Comparison of ENCODE assay signal across 7 cellular contexts in the genomic region with DNA sequence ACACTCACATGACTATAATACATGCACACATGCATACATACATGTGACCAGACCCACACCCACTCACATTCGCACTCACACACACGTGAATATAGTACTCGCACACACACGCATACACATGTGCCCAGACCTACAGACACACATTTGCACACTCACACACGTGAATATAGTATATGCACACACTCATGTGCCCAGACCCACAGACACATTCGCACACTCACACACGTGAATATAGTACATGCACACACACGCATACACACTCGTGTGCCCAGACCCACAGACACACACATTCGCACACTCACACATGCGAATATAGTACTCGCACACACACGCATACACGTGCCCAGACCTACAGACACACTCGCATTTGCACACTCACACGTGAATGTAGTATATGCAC.
DNase-seq lines count a peak whose midpoint lies in the region; ATAC-seq, FAIRE-seq and TF ChIP-seq lines count a peak whose summit lies in the region.
"Not testable (repeated sequence)": the region's sequence is repeated elsewhere in the genome, so short reads cannot be mapped to it uniquely, and the experiment has no call there.

No MANE protein-coding gene starts in this region.

- H3K27ac ChIP-seq in brain microvascular endothelial cell = not testable (repeated sequence)
- peak overlapping the region; percentile 58 for H3K27ac ChIP-seq in rectal smooth muscle tissue (ENCODE audit: low read depth, low read length)

- H3K4me3 Mint-ChIP-seq in activated naive CD4-positive, alpha-beta T cell treated with anti-CD3 and anti-CD28 coated beads, Interleukin-2, amount 10 ng/mL, durations not matched to agents 7 days and 5 days; memory B cell: not testable (repeated sequence)

- peak; percentile 92 for FAIRE-seq in HTR-8/SVneo (lab: Jason Lieb, UNC)

- H3K4me1 ChIP-seq in rectal smooth muscle tissue (ENCODE audit: control insufficient read depth, insufficient read depth, low read length) = not testable (repeated sequence)

- in situ Hi-C loops in brain microvascular endothelial cell (cut with HindIII; ENCODE audit: low pct_ligation_motif_present, low sequenced_read_pairs) = not testable (repeated sequence)

- H3K36me3 Mint-ChIP-seq in activated naive CD4-positive, alpha-beta T cell treated with anti-CD3 and anti-CD28 coated beads, Interleukin-2, amount 10 ng/mL, durations not matched to agents 7 days and 5 days = peaks cover 18% of the 10 kb centered on the region
- peaks cover 19% of the 10 kb centered on the region for H3K36me3 Mint-ChIP-seq in memory B cell

- not testable (repeated sequence) for ATAC-seq in memory B cell (ENCODE audit: low read depth)

- H3K9ac ChIP-seq in rectal smooth muscle tissue (ENCODE audit: low read length) = not testable (repeated sequence)

- H3K9me3 Mint-ChIP-seq in activated naive CD4-positive, alpha-beta T cell treated with anti-CD3 and anti-CD28 coated beads, Interleukin-2, amount 10 ng/mL, durations not matched to agents 7 days and 5 days = peaks cover 22% of the 10 kb centered on the region
- not testable (repeated sequence) for H3K9me3 Mint-ChIP-seq in memory B cell

- not testable (repeated sequence) for TF ChIP-seq CTCF in BJ (IDR thresholded peaks at IDR 0.05; ENCODE audit: insufficient read depth, low read depth, low read length); brain microvascular endothelial cell (IDR thresholded peaks at IDR 0.05; ENCODE audit: low read depth, low read length, missing control alignments); fibroblast of mammary gland (conservative IDR thresholded peaks at IDR 0.05; ENCODE audit: control insufficient read depth, insufficient read depth, low read depth, low read length)

- H3K27ac Mint-ChIP-seq in activated naive CD4-positive, alpha-beta T cell treated with anti-CD3 and anti-CD28 coated beads, Interleukin-2, amount 10 ng/mL, durations not matched to agents 7 days and 5 days = peak overlapping the region; percentile 34
- peak overlapping the region; percentile 36 for H3K27ac Mint-ChIP-seq in memory B cell

- H3K4me3 ChIP-seq in BJ (ENCODE audit: low read depth, low read length) (peak overlapping the region; percentile 24), brain microvascular endothelial cell (ENCODE audit: low read depth, low read length) (peak overlapping the region; percentile 59), fibroblast of mammary gland (ENCODE audit: control insufficient read depth, low read depth, low read length) (peak overlapping the region; percentile 45)
- not testable (repeated sequence) for H3K4me3 ChIP-seq in rectal smooth muscle tissue (ENCODE audit: low read length)

- POLR2A ChIA-PET in BJ (lab: Charles Lee) = not testable (repeated sequence)

- not testable (repeated sequence) for DNase-seq in BJ (ENCODE audit: low read depth); HTR-8/SVneo (ENCODE audit: insufficient read length, low spot score); activated naive CD4-positive, alpha-beta T cell treated with anti-CD3 and anti-CD28 coated beads, Interleukin-2, amount 10 ng/mL, durations not matched to agents 7 days and 5 days; brain microvascular endothelial cell; fibroblast of mammary gland (ENCODE audit: low read depth); memory B cell (ENCODE audit: low spot score in 2 of 2)

- not testable (repeated sequence) for H3K36me3 ChIP-seq in BJ (ENCODE audit: control insufficient read depth, insufficient read depth, low read length); rectal smooth muscle tissue (ENCODE audit: control insufficient read depth, insufficient read depth, low read length)
- peaks cover 11% of the 10 kb centered on the region for H3K36me3 ChIP-seq in brain microvascular endothelial cell (replicated peaks)

- CTCF ChIA-PET in BJ (lab: Yijun Ruan, JAX); activated naive CD4-positive, alpha-beta T cell treated with anti-CD3 and anti-CD28 coated beads, Interleukin-2, amount 10 ng/mL, durations not matched to agents 7 days and 5 days (lab: Charles Lee): not testable (repeated sequence)

- H3K27me3 ChIP-seq in BJ (ENCODE audit: control insufficient read depth, insufficient read depth, low read length); brain microvascular endothelial cell (replicated peaks); rectal smooth muscle tissue (ENCODE audit: control insufficient read depth, insufficient read depth, low read length): not testable (repeated sequence)

- H3K27me3 Mint-ChIP-seq in activated naive CD4-positive, alpha-beta T cell treated with anti-CD3 and anti-CD28 coated beads, Interleukin-2, amount 10 ng/mL, durations not matched to agents 7 days and 5 days; memory B cell: not testable (repeated sequence)

- H3K4me1 Mint-ChIP-seq in activated naive CD4-positive, alpha-beta T cell treated with anti-CD3 and anti-CD28 coated beads, Interleukin-2, amount 10 ng/mL, durations not matched to agents 7 days and 5 days = peaks cover 16% of the 10 kb centered on the region
- not testable (repeated sequence) for H3K4me1 Mint-ChIP-seq in memory B cell
